In the genomic region with DNA sequence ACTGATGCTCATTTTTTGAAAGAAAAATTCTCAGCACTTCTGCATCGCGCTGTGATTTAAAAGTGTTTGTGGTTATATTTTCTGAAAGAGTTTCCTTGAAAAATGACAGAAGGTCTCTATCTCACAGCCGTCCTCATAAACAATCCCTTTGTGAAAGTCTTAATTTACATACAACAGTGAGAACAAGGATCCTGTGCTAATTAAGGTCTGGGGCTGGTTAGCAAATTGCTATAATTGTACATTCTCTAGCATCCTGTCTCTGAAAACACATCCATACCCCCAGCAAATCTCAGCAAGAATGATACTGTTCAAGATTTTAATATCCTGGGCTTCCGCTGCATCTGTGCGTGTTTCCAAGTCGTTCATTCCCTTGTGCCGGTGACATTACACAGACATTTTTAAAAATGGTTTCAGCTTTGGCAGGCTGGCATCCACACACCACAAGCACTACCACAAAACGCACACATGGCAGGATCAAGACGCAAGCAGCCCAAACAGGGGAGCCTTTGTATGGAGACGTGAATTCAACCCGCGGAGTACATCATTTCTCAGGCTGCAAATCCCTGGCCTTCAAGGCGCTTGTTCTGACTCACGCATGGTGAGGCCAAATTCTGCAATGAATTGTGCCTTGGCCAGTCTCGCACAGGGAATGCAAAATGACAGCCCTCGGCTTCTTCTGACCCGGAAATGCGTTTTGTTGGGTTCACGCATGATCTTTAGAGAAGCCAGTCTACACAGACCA, we compare ENCODE assay signal across 8 cellular contexts. TPM values are rescaled to one million over a fixed set of nuclear protein-coding genes. Genes with fewer than 3 reads are reported as not detected.
DNase-seq lines count a peak whose midpoint lies in the region; ATAC-seq, FAIRE-seq and TF ChIP-seq lines count a peak whose summit lies in the region.

No MANE protein-coding gene starts in this region.

- no peak overlapping the region for H4K91ac ChIP-seq in H1 (replicated peaks; ENCODE audit: insufficient read length, low read length)

- peak overlapping the region; percentile 79 for H2BK5ac ChIP-seq in H1 (ENCODE audit: low read depth, low read length)

- H3K79me1 ChIP-seq in H1 (ENCODE audit: low read depth, low read length): peaks cover 20% of the 10 kb centered on the region

- H2BK120ac ChIP-seq in H1 (replicated peaks; ENCODE audit: low read depth, low read length): no peak overlapping the region

- H2BK15ac ChIP-seq in H1 (ENCODE audit: low read length): 0 out of 2 replicates have a peak overlapping the region, but pooled peaks have one; percentile 54

- peaks cover 61 to 99% of the 10 kb centered on the region in 2 experiments for H3K79me2 ChIP-seq in H1 (ENCODE audit: control insufficient read depth in 1 of 2, insufficient read depth in 2 of 2, low read length in 2 of 2)

- no peak overlapping the region for H2BK20ac ChIP-seq in H1 (ENCODE audit: low read length)

- H3K27ac Mint-ChIP-seq in mesothelial cell of epicardium: peak overlapping the region; percentile 93

- FAIRE-seq in H1 (lab: Jason Lieb, UNC): no peak

- H3K4me1 ChIP-seq in H1 (replicated peaks in 1 of 4; ENCODE audit: control insufficient read depth in 3 of 4, insufficient read depth in 4 of 4, low read length in 3 of 4) (peaks cover 5 to 23% (median 15%) of the 10 kb centered on the region in 4 experiments; a peak in 6 of 7 replicates), testis (peaks cover 68% of the 10 kb centered on the region)

- H4K20me1 ChIP-seq in H1 (replicated peaks in 1 of 2; ENCODE audit: control insufficient read depth in 1 of 2, insufficient read depth in 2 of 2, low read length in 2 of 2): peaks cover 12 to 34% of the 10 kb centered on the region in 2 experiments

- intact Hi-C loops in testis (cut with DNase I; ENCODE audit: low total_unique reads): no loop called here

- no peak overlapping the region for H2AFZ ChIP-seq in H1 (ENCODE audit: low read length)

- no peak overlapping the region for H3K4ac ChIP-seq in H1 (replicated peaks; ENCODE audit: insufficient read length, low read depth, low read length)

- H3K27ac ChIP-seq in H1 (ENCODE audit: low read depth, low read length) (peak overlapping the region; percentile 32; the same call in 1 of the 2 replicates), testis (peak overlapping the region; percentile 41 to 88)

- no peak overlapping the region for H3K14ac ChIP-seq in H1 (ENCODE audit: insufficient read length)

- no peak overlapping the region for H3K23ac ChIP-seq in H1 (ENCODE audit: insufficient read length)

- CTCF ChIA-PET in H1 (lab: Charles Lee; ENCODE audit: partially characterized antibody): interaction anchor here (0.6 to 0.8 kb wide), 3 partner anchors 9 to 45 kb away, joined by 3 read pairs; no protein-coding TSS in a partner anchor

- no peak for TF ChIP-seq RAD21 in H1 (IDR thresholded peaks at IDR 0.05 in 1 of 2, conservative IDR thresholded peaks at IDR 0.05 in 1 of 2; ENCODE audit: low read depth in 2 of 2, low read length in 2 of 2)

- H3K27me3 ChIP-seq in H1 (replicated peaks in 1 of 4; ENCODE audit: control insufficient read depth in 3 of 4, extremely low read depth in 1 of 4, insufficient read depth in 3 of 4, low read length in 3 of 4): no peaks in the 10 kb centered on the region
- no peaks in the 10 kb centered on the region for H3K27me3 ChIP-seq in testis

- DNase-seq in M059J (ENCODE audit: low read depth): peak; percentile 97
- DNase-seq in H1 (ENCODE audit: low read depth in 1 of 2, low spot score in 2 of 2): no peak
- DNase-seq in mesothelial cell of epicardium (ENCODE audit: low spot score in 2 of 2, unreplicated experiment in 2 of 2): no peak
- DNase-seq in testis: peak; percentile 57
- DNase-seq in NCI-H1694 treated with DMSO at 0.1 percent for 48 hours (lab: John Stamatoyannopoulos, UW): no peak
- DNase-seq in effector CD8-positive, alpha-beta T cell (lab: John Stamatoyannopoulos, UW): no peak

- H3K4me3 ChIP-seq in H1 (ENCODE audit: extremely low read depth in 1 of 4, insufficient read depth in 2 of 4, low read depth in 3 of 4, low read length in 4 of 4) (no peak overlapping the region; a peak in 1 of 8 replicates), testis (no peak overlapping the region)

- no peak overlapping the region for H3K56ac ChIP-seq in H1 (replicated peaks; ENCODE audit: insufficient read length, low read depth, low read length)

- H3K36me3 ChIP-seq in H1 (ENCODE audit: control insufficient read depth in 2 of 4, insufficient read depth in 4 of 4, low read length in 3 of 4) (peaks cover 3 to 20% (median 6%) of the 10 kb centered on the region in 4 experiments; a peak in 4 of 8 replicates), testis (ENCODE audit: low read depth, missing control alignments) (no peaks in the 10 kb centered on the region)

- no peak for TF ChIP-seq EP300 in H1 (IDR thresholded peaks at IDR 0.05; ENCODE audit: borderline replicate concordance in 1 of 2, low read depth in 2 of 2, low read length in 2 of 2)

- WGBS in H1 (ENCODE audit: extremely low coverage in 1 of 2, insufficient coverage in 1 of 2, insufficient read length in 1 of 2, insufficient replicate concordance in 2 of 2, low coverage in 1 of 2, low lambda C conversion rate in 2 of 2, missing lambda C conversion rate in 1 of 2), 2 experiments: 88% methylated on average over 19 of the region's 19 CpGs; no CpG with 5 or more reads in 1 of the 2 experiments
- WGBS in testis, 2 donors: 44 to 56% methylated on average over 14 to 19 of the region's 19 CpGs

- no peak for ATAC-seq in HG03342 (IDR thresholded peaks at IDR 0.05; ENCODE audit: unreplicated experiment)
- no peak for ATAC-seq in GM19467 (IDR thresholded peaks at IDR 0.05; ENCODE audit: unreplicated experiment)

- peaks cover 39% of the 10 kb centered on the region for H3K36me3 Mint-ChIP-seq in mesothelial cell of epicardium

- no peak overlapping the region; the same call in 1 of the 2 replicates for H2BK12ac ChIP-seq in H1 (ENCODE audit: low read depth, low read length)

- peak overlapping the region in 2 of 4 experiments; percentile 5 to 21; a peak in 2 of 7 replicates for H3K9ac ChIP-seq in H1 (replicated peaks in 1 of 4; ENCODE audit: extremely low read depth in 1 of 4, low read depth in 3 of 4, low read length in 3 of 4)

- 0 out of 2 replicates have a peak overlapping the region, but pooled peaks have one; percentile 3 for H3K18ac ChIP-seq in H1 (ENCODE audit: extremely low read depth, low read length)

- H3K23me2 ChIP-seq in H1 (ENCODE audit: low read depth, low read length): no peaks in the 10 kb centered on the region

- POLR2A ChIA-PET in H1 (lab: Charles Lee; ENCODE audit: partially characterized antibody): interaction anchor here (0.7 to 42.1 kb wide), 6 partner anchors 10 to 37 kb away, joined by 3 to 1191 read pairs (median 4); no protein-coding TSS in a partner anchor

- no peaks in the 10 kb centered on the region for H3K27me3 Mint-ChIP-seq in mesothelial cell of epicardium (ENCODE audit: low read depth)

- TF ChIP-seq CTCF in H1 (IDR thresholded peaks at IDR 0.05; ENCODE audit: control extremely low read depth in 1 of 3, insufficient read depth in 1 of 3, low read depth in 1 of 3, low read length in 3 of 3): no peak
- TF ChIP-seq CTCF in mesothelial cell of epicardium (IDR thresholded peaks at IDR 0.05; ENCODE audit: unreplicated experiment): no peak
- no peak for TF ChIP-seq CTCF in testis (IDR thresholded peaks at IDR 0.05)

- H4K8ac ChIP-seq in H1 (ENCODE audit: extremely low read depth, insufficient read depth, low read length): no peak overlapping the region

- H4K5ac ChIP-seq in H1 (ENCODE audit: insufficient read length, low read depth, low read length): no peak overlapping the region

- no peak for TF ChIP-seq POLR2A in H1 (IDR thresholded peaks at IDR 0.05; ENCODE audit: control extremely low read depth in 1 of 2, low read depth in 2 of 2, low read length in 2 of 2)
- no peak for TF ChIP-seq POLR2A in testis (IDR thresholded peaks at IDR 0.05)

- peak overlapping the region; percentile 33; the same call in 1 of the 2 replicates for H2AK5ac ChIP-seq in H1 (ENCODE audit: low read depth, low read length)

- H3K9me3 Mint-ChIP-seq in mesothelial cell of epicardium: no peaks in the 10 kb centered on the region

- H3K4me1 Mint-ChIP-seq in mesothelial cell of epicardium: peaks cover 40% of the 10 kb centered on the region

- H3K4me2 ChIP-seq in H1 (ENCODE audit: insufficient read depth in 1 of 2, low read depth in 2 of 2, low read length in 2 of 2): peak overlapping the region in 1 of 2 experiments; percentile 10; a peak in 2 of 4 replicates

- H3K9me3 ChIP-seq in H1 (ENCODE audit: insufficient read depth in 2 of 2, low read depth in 1 of 2, low read length in 1 of 2): no peaks in the 10 kb centered on the region
- no peaks in the 10 kb centered on the region for H3K9me3 ChIP-seq in testis

- no peak overlapping the region for H3K4me3 Mint-ChIP-seq in mesothelial cell of epicardium

TF ChIP-seq in H1, 55 proteins besides CTCF, POLR2A, EP300 and RAD21:
- TF ChIP-seq MAFK (IDR thresholded peaks at IDR 0.05; ENCODE audit: low read depth, low read length): no peak

RNA-seq across cellular contexts. Expression of gene ZMYND8, which starts 20.3 kb away (rescaled TPM):
- 23.6 and 49.6 TPM in 2 replicates for total RNA-seq in M059J (2014; rRNA removed; shearing (Covaris generic))
- total RNA-seq in H1 (2021; fragmentation: NEBNext Ultra II Directional; extraction: Animal tissue kit (Norgen Biotek cat#: 25700)): 163 TPM in 2 replicates
- polyA plus RNA-seq in H1 (2011; rRNA removed) (50.5 and 58.5 TPM in 2 replicates), testis (ENCODE audit: insufficient read depth, low read depth, low replicate concordance) (30.4 TPM)
- polyA plus RNA-seq in H1 (2011; cell fraction: cytosol; rRNA removed): 66.1 TPM
- 123 TPM for polyA plus RNA-seq in H1 (2011; cell fraction: nucleus; rRNA removed)
- polyA plus RNA-seq in H1 (2012, experiment 1 of 2): 71.7 to 113 TPM (median 77.5 TPM) in 4 replicates
- polyA plus RNA-seq in H1 (2012, experiment 2 of 2): 9.8 TPM
- 70.7 TPM for polyA plus RNA-seq in H1 (2013, experiment 1 of 2)
- polyA plus RNA-seq in H1 (2013, experiment 2 of 2): 69.6 TPM
- polyA minus RNA-seq in H1 (2011; rRNA and poly(A)+ RNA removed): 67.9 and 102 TPM in 2 replicates
- polyA minus RNA-seq in H1 (2011; cell fraction: cytosol; rRNA and poly(A)+ RNA removed): 53.2 TPM
- polyA minus RNA-seq in H1 (2011; cell fraction: nucleus; rRNA and poly(A)+ RNA removed): 91.2 TPM
- total RNA-seq in mesothelial cell of epicardium (119 to 120 TPM (median 119 TPM) in 3 replicates), testis (100 to 1,000 TPM in 1 of 2 donors, 10 to 100 TPM in 1; 87.2 to 102 TPM)

Comparison
In these comparisons a context has a peak if more than half of its experiments do, and no peak if none do; other contexts are left out.
1. DNase-seq: peak in M059J (single experiment) and testis (single experiment); none in H1 (0 of 2), mesothelial cell of epicardium (0 of 2), NCI-H1694 treated with DMSO at 0.1 percent for 48 hours (single experiment) and effector CD8-positive, alpha-beta T cell (single experiment).